Comparison of ENCODE assay signal across 11 cellular contexts in the genomic region with DNA sequence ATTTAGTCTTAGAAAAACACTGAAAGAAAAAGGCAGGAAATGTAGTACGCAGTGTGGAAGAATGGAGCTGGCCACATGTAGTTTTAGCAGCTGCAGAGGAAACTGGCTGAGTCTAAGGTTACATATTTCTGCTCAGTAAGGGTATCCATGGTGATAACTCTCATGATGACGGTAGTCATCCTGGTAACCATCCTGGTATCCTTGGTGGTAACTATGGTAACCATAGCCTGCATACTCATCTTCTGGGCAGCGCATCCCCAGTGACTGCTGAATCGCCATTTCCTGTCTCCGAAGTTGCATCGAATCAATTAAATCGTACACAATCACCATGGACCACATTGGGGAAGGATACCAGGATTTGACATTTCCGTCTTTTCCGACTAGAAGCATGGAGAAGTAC. TPM values are rescaled to one million over a fixed set of nuclear protein-coding genes. Genes with fewer than 3 reads are reported as not detected.
A peak's percentile ranks its signal among the peaks of the same experiment; 100 is the strongest.
DNase-seq lines count a peak whose midpoint lies in the region; ATAC-seq and TF ChIP-seq lines count a peak whose summit lies in the region.
"Had no signal": no experiment of that assay in that cellular context is flagged by ENCODE, and none has a peak within 500 bp of the region (broad histone marks: within the 10 kb centered on the region; RNA-seq: fewer than 3 reads in every experiment).

No MANE protein-coding gene starts in this region.

- H3K27ac ChIP-seq in neural cell (ENCODE audit: low read length) = peak overlapping the region; percentile 76
- H3K27ac ChIP-seq: HL-60 had no signal

- no peaks in the 10 kb centered on the region for H3K9me3 ChIP-seq in neural cell (ENCODE audit: low read length)

- TF ChIP-seq CTCF in choroid plexus epithelial cell (conservative IDR thresholded peaks at IDR 0.05; ENCODE audit: low read depth, low read length) = no peak
- no peak for TF ChIP-seq CTCF in neural cell (IDR thresholded peaks at IDR 0.05; ENCODE audit: poor library complexity, severe bottlenecking)

- H2AFZ ChIP-seq in neural cell (ENCODE audit: low read depth, low read length) = no peak overlapping the region

- H3K9me2 ChIP-seq in neural cell (ENCODE audit: insufficient read depth, low read length) = no peaks in the 10 kb centered on the region

- TF ChIP-seq RAD21 in neural cell (conservative IDR thresholded peaks at IDR 0.05) = no peak

- peak overlapping the region; percentile 81 for H3K4me2 ChIP-seq in neural cell (ENCODE audit: low read length)

- H4K20me1 ChIP-seq in neural cell (ENCODE audit: insufficient read depth) = no peaks in the 10 kb centered on the region

- H3K4me3 ChIP-seq in choroid plexus epithelial cell (ENCODE audit: low read depth, low read length) = no peak overlapping the region
- H3K4me3 ChIP-seq in neural cell (ENCODE audit: low read length) = peak overlapping the region; percentile 48

- DNase-seq in ELR (ENCODE audit: low read depth) = peak; percentile 99
- DNase-seq in NCI-H1417 treated with DMSO at 0.1 percent for 48 hours (lab: John Stamatoyannopoulos, UW) = peak; percentile 46
- DNase-seq in choroid plexus epithelial cell (ENCODE audit: low read depth) = peak; percentile 99
- DNase-seq in DMS79 treated with DMSO at 0.1 percent for 48 hours (lab: John Stamatoyannopoulos, UW) = no peak
- no peak for DNase-seq in HK-2 (ENCODE audit: unreplicated experiment)
- no peak for DNase-seq in stimulated activated naive CD4-positive, alpha-beta T cell treated with Interleukin-2 at 50 U/mL for 16 hours (lab: John Stamatoyannopoulos, UW)
- DNase-seq: activated naive CD8-positive, alpha-beta T cell treated with anti-CD3 and anti-CD28 coated beads, Interleukin-2, amount 10 ng/mL, durations not matched to agents 7 days and 5 days; islet precursor cell had no signal

- H3K9ac ChIP-seq in neural cell (ENCODE audit: low read length) = no peak overlapping the region

- H3K79me2 ChIP-seq in neural cell (replicated peaks; ENCODE audit: insufficient read depth, low read length) = no peaks in the 10 kb centered on the region

- no peaks in the 10 kb centered on the region for H3K36me3 ChIP-seq in neural cell (ENCODE audit: insufficient read depth, low read length)

- no peaks in the 10 kb centered on the region for H3F3A ChIP-seq in neural cell (ENCODE audit: insufficient read depth, low read length, poor library complexity, severe bottlenecking)

- peak; percentile 82 for TF ChIP-seq EP300 in neural cell (conservative IDR thresholded peaks at IDR 0.05; ENCODE audit: poor library complexity, severe bottlenecking)

- no peak for ATAC-seq in GM21447 (IDR thresholded peaks at IDR 0.05; ENCODE audit: unreplicated experiment)

- no peaks in the 10 kb centered on the region for H3K27me3 ChIP-seq in neural cell (ENCODE audit: insufficient read depth, low read depth, low read length)

TF ChIP-seq in neural cell, 6 proteins besides CTCF, POLR2A, EP300 and RAD21:
- TF ChIP-seq, protein P1, sequence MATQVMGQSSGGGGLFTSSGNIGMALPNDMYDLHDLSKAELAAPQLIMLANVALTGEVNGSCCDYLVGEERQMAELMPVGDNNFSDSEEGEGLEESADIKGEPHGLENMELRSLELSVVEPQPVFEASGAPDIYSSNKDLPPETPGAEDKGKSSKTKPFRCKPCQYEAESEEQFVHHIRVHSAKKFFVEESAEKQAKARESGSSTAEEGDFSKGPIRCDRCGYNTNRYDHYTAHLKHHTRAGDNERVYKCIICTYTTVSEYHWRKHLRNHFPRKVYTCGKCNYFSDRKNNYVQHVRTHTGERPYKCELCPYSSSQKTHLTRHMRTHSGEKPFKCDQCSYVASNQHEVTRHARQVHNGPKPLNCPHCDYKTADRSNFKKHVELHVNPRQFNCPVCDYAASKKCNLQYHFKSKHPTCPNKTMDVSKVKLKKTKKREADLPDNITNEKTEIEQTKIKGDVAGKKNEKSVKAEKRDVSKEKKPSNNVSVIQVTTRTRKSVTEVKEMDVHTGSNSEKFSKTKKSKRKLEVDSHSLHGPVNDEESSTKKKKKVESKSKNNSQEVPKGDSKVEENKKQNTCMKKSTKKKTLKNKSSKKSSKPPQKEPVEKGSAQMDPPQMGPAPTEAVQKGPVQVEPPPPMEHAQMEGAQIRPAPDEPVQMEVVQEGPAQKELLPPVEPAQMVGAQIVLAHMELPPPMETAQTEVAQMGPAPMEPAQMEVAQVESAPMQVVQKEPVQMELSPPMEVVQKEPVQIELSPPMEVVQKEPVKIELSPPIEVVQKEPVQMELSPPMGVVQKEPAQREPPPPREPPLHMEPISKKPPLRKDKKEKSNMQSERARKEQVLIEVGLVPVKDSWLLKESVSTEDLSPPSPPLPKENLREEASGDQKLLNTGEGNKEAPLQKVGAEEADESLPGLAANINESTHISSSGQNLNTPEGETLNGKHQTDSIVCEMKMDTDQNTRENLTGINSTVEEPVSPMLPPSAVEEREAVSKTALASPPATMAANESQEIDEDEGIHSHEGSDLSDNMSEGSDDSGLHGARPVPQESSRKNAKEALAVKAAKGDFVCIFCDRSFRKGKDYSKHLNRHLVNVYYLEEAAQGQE (IDR thresholded peaks at IDR 0.05; ENCODE audit: borderline replicate concordance) = peak; percentile 59
- peak; percentile 33 for TF ChIP-seq SMC3 (conservative IDR thresholded peaks at IDR 0.05; ENCODE audit: poor library complexity)
- TF ChIP-seq TAF1 (IDR thresholded peaks at IDR 0.05; ENCODE audit: low read depth) = no peak
- TF ChIP-seq EZH2 (IDR thresholded peaks at IDR 0.05; ENCODE audit: borderline replicate concordance, insufficient read depth, low read length, poor library complexity, severe bottlenecking) = no peak
- TF ChIP-seq MXI1 (conservative IDR thresholded peaks at IDR 0.05; ENCODE audit: poor library complexity, severe bottlenecking) = peak; percentile 58
- TF ChIP-seq POLR2AphosphoS5 (IDR thresholded peaks at IDR 0.05) = peak; percentile 53

RNA-seq across cellular contexts. Expression of a gene that starts 35.7 kb away (rescaled TPM):
- polyA plus RNA-seq in neural cell = 0.14 and 2.5 TPM in 2 replicates
- polyA minus RNA-seq in neural cell = 0.12 and 0.24 TPM in 2 replicates

RNA-seq across cellular contexts. Expression of a gene that starts 43.4 kb away (rescaled TPM):
- polyA plus RNA-seq in neural cell = 79.0 and 100 TPM in 2 replicates
- 86.2 and 88.6 TPM in 2 replicates for polyA minus RNA-seq in neural cell

RNA-seq across cellular contexts. Expression of a gene that starts 43.5 kb away (rescaled TPM):
- 37.1 and 49.3 TPM in 2 replicates for polyA plus RNA-seq in neural cell
- 43.4 and 45.8 TPM in 2 replicates for polyA minus RNA-seq in neural cell

Comparison
In these comparisons a context has a peak if more than half of its experiments do, and no peak if none do; other contexts are left out.
1. DNase-seq: peak in ELR (single experiment), NCI-H1417 treated with DMSO at 0.1 percent for 48 hours (single experiment) and choroid plexus epithelial cell (single experiment); none in DMS79 treated with DMSO at 0.1 percent for 48 hours (single experiment), HK-2 (single experiment) and stimulated activated naive CD4-positive, alpha-beta T cell treated with Interleukin-2 at 50 U/mL for 16 hours (single experiment).